In the genomic region with DNA sequence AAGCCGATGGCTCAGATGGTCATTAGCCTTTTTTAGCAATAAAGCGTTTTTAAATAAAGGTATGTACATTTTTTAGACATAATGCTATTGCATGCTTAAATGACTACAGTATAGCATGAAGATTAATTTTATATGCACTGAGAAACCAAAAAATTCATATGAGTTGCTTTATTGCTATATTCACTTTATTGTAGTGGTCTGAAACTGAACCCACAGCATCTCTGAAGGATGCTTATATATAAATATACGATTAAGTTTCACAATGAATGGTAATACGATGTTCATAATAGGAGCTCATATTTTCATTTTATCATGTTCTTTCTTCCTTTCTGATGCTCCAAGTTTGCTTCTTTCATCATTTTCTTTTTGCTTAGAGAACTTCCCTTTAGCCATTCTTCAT, we compare ENCODE assay signal across 18 cellular contexts.
"Had no signal": no experiment of that assay in that cellular context is flagged by ENCODE, and none has a peak within 500 bp of the region (broad histone marks: within the 10 kb centered on the region; RNA-seq: fewer than 3 reads in every experiment).

No MANE protein-coding gene starts in this region.

- H3K9me3 ChIP-seq: heart left ventricle, right lobe of liver, testis, vagina had no signal

- H3K4me1 ChIP-seq: right lobe of liver, testis, vagina had no signal

- DNase-seq: activated CD4-positive, alpha-beta T cell treated with anti-CD3 and anti-CD28 coated beads, Interleukin-2, amount 50 U/mL, for 4 hours; effector CD4-positive, alpha-beta T cell; heart left ventricle; islet precursor cell; left cardiac atrium; occipital lobe; right lobe of liver; stimulated activated CD4-positive, alpha-beta T cell treated with anti-CD3 and anti-CD28 coated beads, Interleukin-15, amount 100 ng/mL, for 24 hours; testis had no signal

- H3K36me3 Mint-ChIP-seq: stimulated activated memory B cell treated with anti-CD40 and anti-IgM and Interleukin-4, amounts not matched to agents 10 μg/mL and 1 μg/mL and 100 μg/mL, for 72 hours; type B pancreatic cell had no signal

- H3K36me3 ChIP-seq: cardiac muscle cell, heart left ventricle, right lobe of liver, vagina had no signal

- H3K4me3 Mint-ChIP-seq: activated T-helper 17 cell treated with anti-CD3 and anti-CD28 coated beads, Interleukin-2, amount 50 U/mL, for 72 hours; memory B cell; neural crest cell; stimulated activated memory B cell treated with anti-CD40 and anti-IgM and Interleukin-4, amounts not matched to agents 10 μg/mL and 1 μg/mL and 100 μg/mL, for 72 hours; T-helper 1 cell treated with Interleukin-12 subunit alpha and Interleukin-12 subunit beta and Interleukin-4 antibody, amounts not matched to agents 30 μg/mL and 1 μg/mL, for 36 hours; type B pancreatic cell had no signal

- H3K4me3 ChIP-seq: cardiac muscle cell, heart left ventricle, right lobe of liver, smooth muscle cell, testis, vagina had no signal

- H3K9me3 Mint-ChIP-seq: activated T-helper 17 cell treated with anti-CD3 and anti-CD28 coated beads, Interleukin-2, amount 50 U/mL, for 72 hours; memory B cell; stimulated activated memory B cell treated with anti-CD40 and anti-IgM and Interleukin-4, amounts not matched to agents 10 μg/mL and 1 μg/mL and 100 μg/mL, for 72 hours; type B pancreatic cell had no signal

- H3K27me3 ChIP-seq: cardiac muscle cell, heart left ventricle, right lobe of liver, testis, vagina had no signal

- H3K4me1 Mint-ChIP-seq: memory B cell; neural crest cell; stimulated activated memory B cell treated with anti-CD40 and anti-IgM and Interleukin-4, amounts not matched to agents 10 μg/mL and 1 μg/mL and 100 μg/mL, for 72 hours had no signal

- H3K27ac Mint-ChIP-seq: activated T-helper 17 cell treated with anti-CD3 and anti-CD28 coated beads, Interleukin-2, amount 50 U/mL, for 72 hours; memory B cell; stimulated activated memory B cell treated with anti-CD40 and anti-IgM and Interleukin-4, amounts not matched to agents 10 μg/mL and 1 μg/mL and 100 μg/mL, for 72 hours; T-helper 1 cell treated with Interleukin-12 subunit alpha and Interleukin-12 subunit beta and Interleukin-4 antibody, amounts not matched to agents 30 μg/mL and 1 μg/mL, for 36 hours; type B pancreatic cell had no signal

- ATAC-seq: activated T-helper 17 cell treated with anti-CD3 and anti-CD28 coated beads, Interleukin-2, amount 50 U/mL, for 72 hours; right lobe of liver; stimulated activated memory B cell treated with anti-CD40 and anti-IgM and Interleukin-4, amounts not matched to agents 10 μg/mL and 1 μg/mL and 100 μg/mL, for 72 hours had no signal

- H3K27me3 Mint-ChIP-seq: activated T-helper 17 cell treated with anti-CD3 and anti-CD28 coated beads, Interleukin-2, amount 50 U/mL, for 72 hours had no signal

- H3K27ac ChIP-seq: cardiac muscle cell, right lobe of liver, testis, vagina had no signal
